Comparison of ENCODE assay signal across 8 cellular contexts in genomic region chr14:23550827-23551265, GRCh38. TPM values are rescaled to one million over a fixed set of nuclear protein-coding genes. Genes with fewer than 3 reads are reported as not detected.
DNase-seq lines count a peak whose midpoint lies in the region; ATAC-seq and TF ChIP-seq lines count a peak whose summit lies in the region.

No MANE protein-coding gene starts in this region.

- peak; percentile 43 for DNase-seq in EL
- DNase-seq in Panc1 (ENCODE audit: low read depth, low spot score), result no peak
- DNase-seq in foreskin fibroblast, result peak in 1 of 2 donors; percentile 64
- peak in 1 of 2 donors; percentile 34 for DNase-seq in psoas muscle
- DNase-seq in effector memory CD8-positive, alpha-beta T cell, result no peak
- DNase-seq in MV-4-11 (lab: John Stamatoyannopoulos, UW), result no peak

- no peaks in the 10 kb centered on the region for H3K9me3 Mint-ChIP-seq in effector memory CD8-positive, alpha-beta T cell

- 0 to 3% (median 2%) methylated on average over 32 to 36 of the region's 36 CpGs for WGBS in psoas muscle, 3 donors

- H3K27ac Mint-ChIP-seq in effector memory CD8-positive, alpha-beta T cell, result peak overlapping the region in 1 of 2 donors; percentile 81

- no peak overlapping the region for H3K4me3 Mint-ChIP-seq in effector memory CD8-positive, alpha-beta T cell

- no peaks in the 10 kb centered on the region for H3K27me3 Mint-ChIP-seq in effector memory CD8-positive, alpha-beta T cell

- H3K4me1 ChIP-seq in Panc1 (ENCODE audit: control insufficient read depth, insufficient read depth, low read length) (no peaks in the 10 kb centered on the region), psoas muscle (peaks cover 11% of the 10 kb centered on the region)

- H3K4me1 Mint-ChIP-seq in effector memory CD8-positive, alpha-beta T cell (ENCODE audit: low read depth in 2 of 2), result peaks cover 3 to 7% of the 10 kb centered on the region in 2 donors

- no peaks in the 10 kb centered on the region for H3K27me3 ChIP-seq in Panc1 (ENCODE audit: control insufficient read depth, insufficient read depth, low read length)
- H3K27me3 ChIP-seq in psoas muscle (ENCODE audit: insufficient read depth in 3 of 3, low read length in 2 of 3), result peaks cover 0 to 5% (median 0%) of the 10 kb centered on the region in 3 donors

- CTCF ChIA-PET in Panc1 (lab: Charles Lee), result no interaction called here

- intact Hi-C loops in Panc1 (cut with micrococcal nuclease; ENCODE audit: unreplicated experiment), result loop anchor here (10.0 kb wide), 1 partner anchor 226 kb away; the partner anchor contains the start of gene PABPN1
- intact Hi-C loops in psoas muscle (cut with DNase I), result loop anchor here in 1 of 2 donors (10.0 kb wide), 1 partner anchor 226 kb away; the partner anchor contains the start of gene PABPN1

- peaks cover 5% of the 10 kb centered on the region for H3K36me3 Mint-ChIP-seq in effector memory CD8-positive, alpha-beta T cell (ENCODE audit: insufficient read depth)

- H3K4me3 ChIP-seq in Panc1 (ENCODE audit: low read depth in 2 of 2, low read length in 2 of 2), result peak overlapping the region; percentile 71 to 80
- H3K4me3 ChIP-seq in foreskin fibroblast (ENCODE audit: low read depth in 1 of 2, low read length in 2 of 2), result peak overlapping the region; percentile 62 to 67
- H3K4me3 ChIP-seq in psoas muscle, result peak overlapping the region; percentile 85

- in situ Hi-C loops in Panc1 (cut with HindIII; ENCODE audit: low pct_unique_long_range_greater_than_20kb, low sequenced_read_pairs), result no loop called here

- H3K9me3 ChIP-seq in Panc1 (ENCODE audit: control insufficient read depth, insufficient read depth, low read depth, low read length) (no peaks in the 10 kb centered on the region), psoas muscle (no peaks in the 10 kb centered on the region)

- peak overlapping the region; percentile 75 for H3K27ac ChIP-seq in Panc1 (ENCODE audit: low read length)
- no peak overlapping the region for H3K27ac ChIP-seq in psoas muscle

- ATAC-seq in Panc1 (0 out of 2 replicates have a peak, but pooled peaks have one; percentile 13), psoas muscle (peak; percentile 9 to 39 (median 18)), HG02973 (IDR thresholded peaks at IDR 0.05; ENCODE audit: unreplicated experiment) (no peak), HG02852 (IDR thresholded peaks at IDR 0.05; ENCODE audit: unreplicated experiment) (no peak)
- ATAC-seq in effector memory CD8-positive, alpha-beta T cell (replicated peaks), result no peak

- BruUV-seq in Panc1 (replicated peaks; lab: Mats Ljungman, UMichigan), result no TSS peak

- H3K36me3 ChIP-seq in Panc1 (ENCODE audit: control insufficient read depth, insufficient read depth, low read length) (peaks cover 3% of the 10 kb centered on the region; the same call in 1 of the 2 replicates), psoas muscle (ENCODE audit: insufficient read depth in 1 of 2, low read depth in 1 of 2) (no peaks in the 10 kb centered on the region)

- no peak for TF ChIP-seq CTCF in Panc1 (IDR thresholded peaks at IDR 0.05)
- TF ChIP-seq CTCF in foreskin fibroblast (IDR thresholded peaks at IDR 0.05; ENCODE audit: low read depth, low read length), result no peak
- no peak for TF ChIP-seq CTCF in psoas muscle (IDR thresholded peaks at IDR 0.05)

- POLR2A ChIA-PET in Panc1 (lab: Charles Lee), result no interaction called here

RNA-seq across cellular contexts. Expression of gene ZFHX2, which starts 0.7 kb away (rescaled TPM):
- total RNA-seq in Panc1 (2021; ENCODE audit: unreplicated experiment) (2.4 TPM), psoas muscle (1 to 10 TPM in 1 of 4 donors, under 1 TPM in 3; 0.39 to 2.9 (median 0.63) TPM)
- 4.5 TPM for polyA plus RNA-seq in Panc1 (2012; ENCODE audit: insufficient read length)
- polyA plus RNA-seq in psoas muscle, result under 1 TPM; 0.11 to 0.71 (median 0.69) TPM

RNA-seq across cellular contexts. Expression of gene THTPA, which starts 5.2 kb away (rescaled TPM):
- total RNA-seq in Panc1 (2021; ENCODE audit: unreplicated experiment) (13.3 TPM), psoas muscle (10 to 100 TPM; 18.5 to 29.9 (median 23.2) TPM)
- polyA plus RNA-seq in Panc1 (2012; ENCODE audit: insufficient read length), result 5.1 TPM
- polyA plus RNA-seq in psoas muscle, result 10 to 100 TPM; 23.0 to 53.5 (median 26.2) TPM

RNA-seq across cellular contexts. Expression of gene AP1G2, which starts 16.7 kb away (rescaled TPM):
- total RNA-seq in Panc1 (2021; ENCODE audit: unreplicated experiment) (61.6 TPM), psoas muscle (10 to 100 TPM in 1 of 4 donors, 1 to 10 TPM in 3; 4.4 to 11.0 (median 6.1) TPM)
- 42.1 TPM for polyA plus RNA-seq in Panc1 (2012; ENCODE audit: insufficient read length)
- 1 to 10 TPM; 3.3 to 5.3 (median 4.3) TPM for polyA plus RNA-seq in psoas muscle

RNA-seq across cellular contexts. Expression of gene JPH4, which starts 27.7 kb away (rescaled TPM):
- total RNA-seq in Panc1 (2021; ENCODE audit: unreplicated experiment) (0.05 TPM), psoas muscle (under 1 TPM; 0.05 to 0.62 (median 0.17) TPM)
- not detected for polyA plus RNA-seq in Panc1 (2012; ENCODE audit: insufficient read length)
- under 1 TPM; 0.01 to 0.13 (median 0.03) TPM for polyA plus RNA-seq in psoas muscle

Comparison
In these comparisons a context has a peak if more than half of its experiments do, and no peak if none do; other contexts are left out.
1. ATAC-seq: peak in Panc1 (single experiment) and psoas muscle (4 of 4); none in HG02973 (single experiment), effector memory CD8-positive, alpha-beta T cell (single experiment) and HG02852 (single experiment).
2. Peak in every context shown above with its lines, with median percentiles within 50 percentile points of each other: H3K4me3 ChIP-seq.